Comparison of ENCODE assay signal across 32 cellular contexts in genomic region chr10:35838080-35838479, GRCh38.
"Had no signal": no experiment of that assay in that cellular context is flagged by ENCODE, and none has a peak within 500 bp of the region (broad histone marks: within the 10 kb centered on the region; RNA-seq: fewer than 3 reads in every experiment).

No MANE protein-coding gene starts in this region.

- H3K36me3 Mint-ChIP-seq: immature natural killer cell, naive B cell, natural killer cell had no signal

- H3K27me3 ChIP-seq: pancreas, suprapubic skin, tibial artery, upper lobe of right lung had no signal

- H3K4me3 ChIP-seq: left ventricle myocardium inferior, lung, pancreas, prostate gland, skin epidermis, suprapubic skin, thoracic aorta, tibial artery, upper lobe of right lung had no signal

- ATAC-seq: left colon, natural killer cell, pancreas, right cardiac atrium, sciatic nerve, upper lobe of right lung had no signal

- H3K9me3 ChIP-seq: pancreas, prostate gland, suprapubic skin had no signal

- DNase-seq: hippocampal formation; immature natural killer cell; kidney; left colon; left ventricle myocardium inferior; mesendoderm; naive B cell; natural killer cell; nephron progenitor cell; nucleus accumbens; pancreas; posterior cingulate gyrus; retina; right cardiac atrium; stimulated activated CD4-positive, alpha-beta T cell treated with anti-CD3 and anti-CD28 coated beads, Interleukin-12 subunit alpha, Interleukin-12 subunit beta, amount 100 ng/mL, for 4 hours; stimulated activated CD4-positive, alpha-beta T cell treated with anti-CD3 and anti-CD28 coated beads, Interleukin-15, amount 100 ng/mL, for 24 hours; stimulated activated CD4-positive, alpha-beta T cell treated with anti-CD3 and anti-CD28 coated beads, Interleukin-2, amount 100 ng/mL, for 24 hours; stimulated activated CD4-positive, alpha-beta T cell treated with anti-CD3 and anti-CD28 coated beads, Interleukin-4, amount 100 ng/mL, for 1 hour; stimulated activated naive CD4-positive, alpha-beta T cell; tibial artery; trophoblast cell; upper lobe of right lung had no signal

- H3K36me3 ChIP-seq: left ventricle myocardium inferior, pancreas, prostate gland, suprapubic skin, thoracic aorta, tibial artery, upper lobe of right lung had no signal

- FAIRE-seq: islet of Langerhans, kidney, pancreas, urothelium cell line had no signal

- H3K4me1 Mint-ChIP-seq: immature natural killer cell, naive B cell, natural killer cell had no signal

- H3K4me1 ChIP-seq: left ventricle myocardium inferior, pancreas, prostate gland, suprapubic skin, upper lobe of right lung had no signal

- H3K27ac Mint-ChIP-seq: immature natural killer cell; mesothelial cell of epicardium; natural killer cell; stimulated activated naive CD8-positive, alpha-beta T cell treated with anti-CD3 and anti-CD28 coated beads, Interleukin-15, Interleukin-2, amounts not matched to agents 100 ng/mL and 50 ng/mL, for 24 hours had no signal

- H3K27me3 Mint-ChIP-seq: naive B cell; stimulated activated naive CD8-positive, alpha-beta T cell treated with anti-CD3 and anti-CD28 coated beads, Interleukin-15, Interleukin-2, amounts not matched to agents 100 ng/mL and 50 ng/mL, for 24 hours had no signal

- H3K27ac ChIP-seq: left ventricle myocardium inferior, pancreas, prostate gland, skin epidermis, suprapubic skin, thoracic aorta, tibial artery, upper lobe of right lung had no signal

- H3K4me3 Mint-ChIP-seq: immature natural killer cell; mesothelial cell of epicardium; naive B cell; natural killer cell; nephron progenitor cell; stimulated activated naive CD8-positive, alpha-beta T cell treated with anti-CD3 and anti-CD28 coated beads, Interleukin-15, Interleukin-2, amounts not matched to agents 100 ng/mL and 50 ng/mL, for 24 hours had no signal
